Comparison of ENCODE assay signal across 9 cellular contexts in genomic region chr5:141094481-141095262, GRCh38. TPM values are rescaled to one million over a fixed set of nuclear protein-coding genes. Genes with fewer than 3 reads are reported as not detected.
DNase-seq lines count a peak whose midpoint lies in the region; ATAC-seq and TF ChIP-seq lines count a peak whose summit lies in the region.
"Had no signal": no experiment of that assay in that cellular context is flagged by ENCODE, and none has a peak within 500 bp of the region (broad histone marks: within the 10 kb centered on the region; RNA-seq: fewer than 3 reads in every experiment).

TSS of gene PCDHB2 (plus strand) at chr5:141094615. CDS start at chr5:141094791, 176 bp downstream.

- POLR2A ChIA-PET in OCI-LY7 (lab: Charles Lee) = no interaction called here

- H3K4me1 Mint-ChIP-seq in endodermal cell = peaks cover 4% of the 10 kb centered on the region
- no peaks in the 10 kb centered on the region for H3K4me1 Mint-ChIP-seq in natural killer cell treated with Interleukin-12 subunit alpha and Interleukin-12 subunit beta and Interleukin-15 and Interleukin-18, amount 100 ng/mL, for 72 hours (ENCODE audit: low read depth in 2 of 2)

- peaks cover 19% of the 10 kb centered on the region for H3K36me3 Mint-ChIP-seq in endodermal cell (ENCODE audit: low read depth)
- H3K36me3 Mint-ChIP-seq in natural killer cell treated with Interleukin-12 subunit alpha and Interleukin-12 subunit beta and Interleukin-15 and Interleukin-18, amount 100 ng/mL, for 72 hours = peaks cover 14% of the 10 kb centered on the region

- no peaks in the 10 kb centered on the region for H3K9me3 ChIP-seq in OCI-LY7 (ENCODE audit: low read length)
- peaks cover 37% of the 10 kb centered on the region for H3K9me3 ChIP-seq in endodermal cell (ENCODE audit: control insufficient read depth, low read length)
- peaks cover 13 to 47% of the 10 kb centered on the region in 2 donors for H3K9me3 ChIP-seq in muscle layer of duodenum (ENCODE audit: control insufficient read depth in 1 of 2, low read length in 2 of 2)

- H3K9me2 ChIP-seq in OCI-LY7 (ENCODE audit: insufficient read depth, low read length) = no peaks in the 10 kb centered on the region

- no peaks in the 10 kb centered on the region for H4K20me1 ChIP-seq in OCI-LY7 (ENCODE audit: insufficient read depth, low read length)
- H4K20me1 ChIP-seq: BLaER1 had no signal

- DNase-seq in SIG-M5 treated with dmso at 0.1 percent for 504 hours (lab: John Stamatoyannopoulos, UW; ENCODE audit: unreplicated experiment) (peak; percentile 34), SIG-M5 (lab: John Stamatoyannopoulos, UW) (no peak), OCI-LY7 (ENCODE audit: low spot score) (no peak), endodermal cell (peak; percentile 91)
- DNase-seq in stimulated activated CD4-positive, alpha-beta T cell treated with anti-CD3 and anti-CD28 coated beads, Interleukin-15, amount 100 ng/mL, for 24 hours = no peak
- DNase-seq in natural killer cell treated with Interleukin-12 subunit alpha and Interleukin-12 subunit beta and Interleukin-15 and Interleukin-18, amount 100 ng/mL, for 72 hours (ENCODE audit: low spot score) = no peak

- H3K79me2 ChIP-seq in OCI-LY7 (ENCODE audit: insufficient read depth, low read depth, low read length) = no peaks in the 10 kb centered on the region

- H3K4me3 ChIP-seq in OCI-LY7 (ENCODE audit: low read depth, low read length, poor library complexity, severe bottlenecking) = no peak within 1 kb of the TSS
- H3K4me3 ChIP-seq in endodermal cell (ENCODE audit: low read length) = peak within 1 kb of the TSS; percentile 94
- H3K4me3 ChIP-seq in muscle layer of duodenum (ENCODE audit: low read depth in 1 of 2, low read length in 2 of 2) = peak within 1 kb of the TSS; percentile 32 to 34
- H3K4me3 ChIP-seq: BLaER1 had no signal

- H3K4me1 ChIP-seq in OCI-LY7 (ENCODE audit: insufficient read depth, low read length, poor library complexity, severe bottlenecking) (no peaks in the 10 kb centered on the region), endodermal cell (ENCODE audit: control insufficient read depth, insufficient read depth, low read length) (no peaks in the 10 kb centered on the region), muscle layer of duodenum (ENCODE audit: control insufficient read depth in 1 of 2, insufficient read depth in 2 of 2, low read length in 2 of 2) (no peaks in the 10 kb centered on the region)
- H3K4me1 ChIP-seq: BLaER1 had no signal

- no peak for ATAC-seq in natural killer cell treated with Interleukin-12 subunit alpha and Interleukin-12 subunit beta and Interleukin-15 and Interleukin-18, amount 100 ng/mL, for 72 hours
- no peak for ATAC-seq in HG03460 (IDR thresholded peaks at IDR 0.05; ENCODE audit: unreplicated experiment)

- H3K4me2 ChIP-seq in OCI-LY7 (ENCODE audit: low read length) = no peak within 1 kb of the TSS
- H3K4me2 ChIP-seq: BLaER1 had no signal

- BruUV-seq in OCI-LY7 (replicated peaks; lab: Mats Ljungman, UMichigan) = no TSS peak

- H3K36me3 ChIP-seq in OCI-LY7 (ENCODE audit: insufficient read depth, low read length) (no peaks in the 10 kb centered on the region), endodermal cell (ENCODE audit: control insufficient read depth, insufficient read depth, low read length) (peaks cover 11% of the 10 kb centered on the region), muscle layer of duodenum (ENCODE audit: control insufficient read depth in 1 of 2, insufficient read depth in 2 of 2, low read length in 2 of 2) (no peaks in the 10 kb centered on the region)
- H3K36me3 ChIP-seq: BLaER1 had no signal

- intact Hi-C loops in OCI-LY7 (cut with micrococcal nuclease; ENCODE audit: unreplicated experiment) = no loop called here

- peak within 1 kb of the TSS; percentile 96 for H3K27ac Mint-ChIP-seq in endodermal cell
- no peak within 1 kb of the TSS for H3K27ac Mint-ChIP-seq in natural killer cell treated with Interleukin-12 subunit alpha and Interleukin-12 subunit beta and Interleukin-15 and Interleukin-18, amount 100 ng/mL, for 72 hours

- TF ChIP-seq CTCF in OCI-LY7 (conservative IDR thresholded peaks at IDR 0.05; ENCODE audit: low read length) (0 out of 2 replicates have a peak, but pooled peaks have one; percentile 23), endodermal cell (conservative IDR thresholded peaks at IDR 0.05) (peak; percentile 90)

- H3K27me3 ChIP-seq in endodermal cell (ENCODE audit: control insufficient read depth, insufficient read depth, low read length, poor library complexity, severe bottlenecking) (no peaks in the 10 kb centered on the region), muscle layer of duodenum (ENCODE audit: low read depth, low read length) (no peaks in the 10 kb centered on the region)
- H3K27me3 ChIP-seq: BLaER1 had no signal

- CTCF ChIA-PET in OCI-LY7 (lab: Charles Lee; ENCODE audit: unreplicated experiment) = no interaction called here

- peak within 1 kb of the TSS; percentile 87 for H3K9ac ChIP-seq in endodermal cell (ENCODE audit: extremely low read depth, low read length, poor library complexity, severe bottlenecking)
- H3K9ac ChIP-seq: BLaER1 had no signal

- H3K27ac ChIP-seq in OCI-LY7 (ENCODE audit: low read depth, low read length, poor library complexity, severe bottlenecking) (no peak within 1 kb of the TSS), endodermal cell (ENCODE audit: low read depth, low read length) (peak within 1 kb of the TSS; percentile 87), muscle layer of duodenum (ENCODE audit: low read length) (no peak within 1 kb of the TSS)
- H3K27ac ChIP-seq: BLaER1 had no signal

- H3K27me3 Mint-ChIP-seq in endodermal cell (ENCODE audit: insufficient read depth) = peaks cover 2% of the 10 kb centered on the region
- H3K27me3 Mint-ChIP-seq in natural killer cell treated with Interleukin-12 subunit alpha and Interleukin-12 subunit beta and Interleukin-15 and Interleukin-18, amount 100 ng/mL, for 72 hours = peaks cover 4 to 24% of the 10 kb centered on the region in 2 donors

- peak within 1 kb of the TSS; percentile 83 for H3K4me3 Mint-ChIP-seq in endodermal cell
- no peak within 1 kb of the TSS for H3K4me3 Mint-ChIP-seq in natural killer cell treated with Interleukin-12 subunit alpha and Interleukin-12 subunit beta and Interleukin-15 and Interleukin-18, amount 100 ng/mL, for 72 hours

- H2AFZ ChIP-seq in OCI-LY7 (ENCODE audit: low read length) = no peak within 1 kb of the TSS

- peaks cover 18% of the 10 kb centered on the region for H3K9me3 Mint-ChIP-seq in endodermal cell
- H3K9me3 Mint-ChIP-seq in natural killer cell treated with Interleukin-12 subunit alpha and Interleukin-12 subunit beta and Interleukin-15 and Interleukin-18, amount 100 ng/mL, for 72 hours = peaks cover 11% of the 10 kb centered on the region

- WGBS in endodermal cell (ENCODE audit: insufficient coverage in 1 of 2, insufficient read length in 1 of 2), 2 experiments = 11 to 35% methylated on average over 16 to 29 of the region's 29 CpGs

RNA-seq across cellular contexts. Expression of gene PCDHB2, which starts in this region (rescaled TPM):
- total RNA-seq in OCI-LY7 (2014; rRNA removed; shearing (Covaris generic)) = not detected in 2 replicates
- total RNA-seq in OCI-LY7 (2022) (not detected in 2 replicates), endodermal cell (10 to 100 TPM; 28.4 to 32.1 TPM)
- 29.2 TPM for polyA plus RNA-seq in endodermal cell (2013, experiment 1 of 2)
- 28.6 TPM for polyA plus RNA-seq in endodermal cell (2013, experiment 2 of 2)
- not detected for total RNA-seq in natural killer cell treated with Interleukin-12 subunit alpha and Interleukin-12 subunit beta and Interleukin-15 and Interleukin-18, amount 100 ng/mL, for 72 hours

Comparison
In these comparisons a context has a peak if more than half of its experiments do, and no peak if none do; other contexts are left out.
1. RNA of gene PCDHB2 (total RNA-seq): 28.4 to 32.1 TPM in endodermal cell; not detected in natural killer cell treated with Interleukin-12 subunit alpha and Interleukin-12 subunit beta and Interleukin-15 and Interleukin-18, amount 100 ng/mL, for 72 hours and not detected in OCI-LY7; every median in the first group is over 10 times any median in the second.
2. DNase-seq: peak in SIG-M5 treated with dmso at 0.1 percent for 504 hours (single experiment) and endodermal cell (single experiment); none in SIG-M5 (single experiment), OCI-LY7 (single experiment), stimulated activated CD4-positive, alpha-beta T cell treated with anti-CD3 and anti-CD28 coated beads, Interleukin-15, amount 100 ng/mL, for 24 hours (single experiment) and natural killer cell treated with Interleukin-12 subunit alpha and Interleukin-12 subunit beta and Interleukin-15 and Interleukin-18, amount 100 ng/mL, for 72 hours (single experiment).